In genomic region chr3:30400924-30401323, GRCh38 we compare ENCODE assay signal across 1 cellular context.
TF ChIP-seq lines count a peak whose summit lies in the region.

No MANE protein-coding gene starts in this region.

TF ChIP-seq in WTC11, 78 proteins besides CTCF, POLR2A, EP300 and RAD21 (continued from another document):
- TF ChIP-seq ZNF512 (CRISPR knock-in tag; IDR thresholded peaks at IDR 0.05; ENCODE audit: borderline replicate concordance) (no peak), PRRX2 (CRISPR knock-in tag; IDR thresholded peaks at IDR 0.05) (no peak), IRF1 (CRISPR knock-in tag; IDR thresholded peaks at IDR 0.05) (no peak), ZNF232 (CRISPR knock-in tag; IDR thresholded peaks at IDR 0.05) (no peak), MYBL2 (CRISPR knock-in tag; IDR thresholded peaks at IDR 0.05) (no peak)
